Comparison of ENCODE assay signal across 9 cellular contexts in the genomic region with DNA sequence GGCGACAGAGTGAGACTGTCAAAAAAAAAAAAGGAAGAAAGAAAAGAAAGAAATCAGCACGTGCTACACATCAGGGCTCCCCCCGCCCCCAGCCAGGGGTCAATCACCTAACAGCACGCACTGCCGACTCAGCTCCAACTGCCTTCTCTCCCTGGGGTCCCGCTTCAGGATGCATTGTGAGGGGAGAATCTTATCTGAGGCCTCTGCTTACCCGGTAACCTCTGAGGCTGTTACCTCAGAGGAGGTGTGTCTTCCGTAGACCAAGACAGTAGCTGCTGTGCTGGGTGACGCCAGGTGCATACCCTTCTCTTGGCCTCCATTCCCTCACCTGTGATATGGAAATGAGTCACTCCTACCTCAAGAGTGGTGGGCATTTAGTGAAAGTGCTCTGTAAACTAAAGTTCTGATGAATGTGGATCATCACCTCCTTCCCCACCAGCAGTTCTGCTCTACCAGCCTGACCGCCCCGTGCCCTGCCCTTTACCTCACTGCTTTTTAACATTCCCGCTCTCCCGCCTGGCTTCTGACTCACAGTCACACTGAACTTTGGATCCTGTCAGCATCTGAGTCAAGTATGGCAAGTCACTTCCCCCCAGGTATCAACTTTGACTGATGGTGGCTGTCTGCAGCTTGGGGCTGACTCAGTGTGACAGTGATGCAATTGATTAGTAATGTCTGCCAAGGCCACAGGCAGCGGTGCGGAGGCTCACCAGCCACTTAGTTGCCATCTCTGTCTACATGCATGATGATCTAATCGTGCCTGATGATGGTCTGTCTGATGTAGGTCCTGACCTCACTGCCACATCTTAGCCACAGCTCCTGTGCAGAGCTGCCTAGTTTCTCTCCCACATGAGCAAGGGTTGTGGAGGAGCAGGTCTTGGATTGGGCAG. TPM values are rescaled to one million over a fixed set of nuclear protein-coding genes. Genes with fewer than 3 reads are reported as not detected.
DNase-seq lines count a peak whose midpoint lies in the region; ATAC-seq lines count a peak whose summit lies in the region.
"Had no signal": no experiment of that assay in that cellular context is flagged by ENCODE, and none has a peak within 500 bp of the region (broad histone marks: within the 10 kb centered on the region; RNA-seq: fewer than 3 reads in every experiment).

No MANE protein-coding gene starts in this region.

- no peak overlapping the region for H3K4me3 Mint-ChIP-seq in activated T-cell treated with anti-CD3 and anti-CD28 coated beads, Interleukin-2, amount 50 U/mL, for 24 hours

- no peaks in the 10 kb centered on the region for H3K27me3 Mint-ChIP-seq in activated T-cell treated with anti-CD3 and anti-CD28 coated beads, Interleukin-2, amount 50 U/mL, for 24 hours

- intact Hi-C loops in left colon (cut with DNase I, micrococcal nuclease), result no loop called here

- H3K27ac Mint-ChIP-seq in activated T-cell treated with anti-CD3 and anti-CD28 coated beads, Interleukin-2, amount 50 U/mL, for 24 hours, result peak overlapping the region; percentile 84

- H3K36me3 Mint-ChIP-seq in activated T-cell treated with anti-CD3 and anti-CD28 coated beads, Interleukin-2, amount 50 U/mL, for 24 hours (ENCODE audit: low read depth), result peaks cover 19% of the 10 kb centered on the region

- H3K9me3 Mint-ChIP-seq in activated T-cell treated with anti-CD3 and anti-CD28 coated beads, Interleukin-2, amount 50 U/mL, for 24 hours, result peaks cover 4% of the 10 kb centered on the region

- ATAC-seq in left colon, result peak; percentile 88
- ATAC-seq in HG02981 (IDR thresholded peaks at IDR 0.05; ENCODE audit: unreplicated experiment), result no peak
- ATAC-seq in HG02759 (IDR thresholded peaks at IDR 0.05; ENCODE audit: unreplicated experiment), result no peak
- no peak for ATAC-seq in GM21737 (IDR thresholded peaks at IDR 0.05; ENCODE audit: unreplicated experiment)

- DNase-seq in A172 (ENCODE audit: low spot score), result peak; percentile 98
- DNase-seq in HuH-7 (ENCODE audit: low spot score), result peak; percentile 77
- DNase-seq in activated T-cell treated with anti-CD3 and anti-CD28 coated beads, Interleukin-2, amount 50 U/mL, for 24 hours, result peak; percentile 72
- peak; percentile 56 to 70 for DNase-seq in left colon
- no peak for DNase-seq in putamen (ENCODE audit: low spot score)

- H3K4me1 Mint-ChIP-seq in activated T-cell treated with anti-CD3 and anti-CD28 coated beads, Interleukin-2, amount 50 U/mL, for 24 hours (ENCODE audit: low read depth), result peaks cover 49% of the 10 kb centered on the region

RNA-seq across cellular contexts. Expression of a gene that starts 20.1 kb away (rescaled TPM):
- 6.9 and 11.2 TPM in 2 replicates for total RNA-seq in A172 (2014; rRNA removed; shearing (Covaris generic))
- 10 to 100 TPM in 1 of 2 donors, 1 to 10 TPM in 1; 5.6 to 13.7 TPM for total RNA-seq in left colon

RNA-seq across cellular contexts. Expression of a gene that starts 51.5 kb away (rescaled TPM):
- total RNA-seq in A172 (2014; rRNA removed; shearing (Covaris generic)), result 0.45 and 0.93 TPM in 2 replicates
- 1 to 10 TPM in 1 of 2 donors, under 1 TPM in 1; 0.58 to 3.3 TPM for total RNA-seq in left colon
- total RNA-seq: temporal lobe had no signal
